In the genomic region with DNA sequence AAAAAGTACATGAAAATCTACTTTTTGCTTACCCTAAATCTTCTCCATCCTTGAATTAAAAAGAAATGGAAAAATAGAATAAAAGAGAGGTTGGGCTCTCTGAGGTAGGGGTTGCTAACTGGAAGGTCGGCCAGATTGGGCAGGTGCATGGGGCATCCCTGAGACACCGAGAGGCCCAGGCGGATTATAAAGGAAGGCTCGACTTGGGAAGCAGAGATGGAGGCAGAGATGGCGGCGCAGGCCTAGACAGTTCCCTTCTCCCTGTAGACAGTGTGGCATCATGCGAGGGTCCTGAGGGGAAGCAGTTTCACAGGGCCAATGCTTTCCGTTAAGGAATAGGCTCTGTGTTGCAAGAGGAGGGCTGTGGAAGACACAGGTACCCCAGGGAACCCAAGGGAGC, we compare ENCODE assay signal across 11 cellular contexts. TPM values are rescaled to one million over a fixed set of nuclear protein-coding genes. Genes with fewer than 3 reads are reported as not detected.
"Had no signal": no experiment of that assay in that cellular context is flagged by ENCODE, and none has a peak within 500 bp of the region (broad histone marks: within the 10 kb centered on the region; RNA-seq: fewer than 3 reads in every experiment).

No MANE protein-coding gene starts in this region.

- H3K4me3 ChIP-seq: GM23248, HAP-1 had no signal

- H3K9ac ChIP-seq: GM23248 had no signal

- H3K36me3 ChIP-seq: HAP-1 had no signal

- H3K9me3 Mint-ChIP-seq: HFFc6 had no signal

- H3K4me3 Mint-ChIP-seq: HFFc6, IgD-negative memory B cell had no signal

- DNase-seq: GM23248, GOT3, H7, HFFc6 had no signal

- H3K36me3 Mint-ChIP-seq: IgD-negative memory B cell had no signal

- H3K9me3 ChIP-seq: HAP-1 had no signal

- H3K27ac ChIP-seq: GM23248, HL-60 had no signal

- H3K27ac Mint-ChIP-seq: HFFc6, IgD-negative memory B cell had no signal

- FAIRE-seq: HepG2 had no signal

- H3K4me1 ChIP-seq: HAP-1 had no signal

- ATAC-seq: HCT116, HepG2 had no signal

RNA-seq across cellular contexts. Expression of a gene that starts 3.7 kb away (rescaled TPM):
- total RNA-seq: GM23248, H4, H7, HepG2, HFFc6, HT1080 had no signal
- polyA plus RNA-seq: GM23248, HepG2, IgD-negative memory B cell had no signal

RNA-seq across cellular contexts. Expression of a gene that starts 23.9 kb away (rescaled TPM):
- total RNA-seq: GM23248, H4, H7, HepG2, HFFc6, HT1080 had no signal
- polyA plus RNA-seq: GM23248, HepG2, IgD-negative memory B cell had no signal

RNA-seq across cellular contexts. Expression of a gene that starts 24.4 kb away (rescaled TPM):
- total RNA-seq: GM23248, H4, H7, HepG2, HFFc6, HT1080 had no signal
- polyA plus RNA-seq: GM23248, HepG2, IgD-negative memory B cell had no signal

RNA-seq across cellular contexts. Expression of a gene that starts 41.0 kb away (rescaled TPM):
- total RNA-seq: GM23248, H4, H7, HepG2, HFFc6, HT1080 had no signal
- polyA plus RNA-seq: GM23248, HepG2, IgD-negative memory B cell had no signal

RNA-seq across cellular contexts. Expression of a gene that starts 57.1 kb away (rescaled TPM):
- total RNA-seq: GM23248, H4, H7, HepG2, HFFc6, HT1080 had no signal
- polyA plus RNA-seq: GM23248, IgD-negative memory B cell had no signal
